In genomic region chr4:55546633-55547460, GRCh38 we compare ENCODE assay signal across 1 cellular context.
TF ChIP-seq lines count a peak whose summit lies in the region.

Gene CLOCK, minus strand, starts transcription at chr4:55546909. Its CDS starts 64,124 bp downstream, at chr4:55482785.

TF ChIP-seq in HepG2, 621 proteins besides CTCF, POLR2A, EP300 and RAD21 (continued from another document and continues in another):
- TF ChIP-seq ZNF451 (CRISPR knock-in tag; IDR thresholded peaks at IDR 0.05), result 0 out of 2 replicates have a peak, but pooled peaks have one; percentile 26
- peak; percentile 31; the same call in 1 of the 2 replicates for TF ChIP-seq ETV6 (CRISPR knock-in tag; conservative IDR thresholded peaks at IDR 0.05)
- no peak for TF ChIP-seq SRF (IDR thresholded peaks at IDR 0.05; ENCODE audit: low read depth, low read length)
- TF ChIP-seq SP2 (CRISPR knock-in tag; IDR thresholded peaks at IDR 0.05), result no peak
- TF ChIP-seq ZNF496 (CRISPR knock-in tag; IDR thresholded peaks at IDR 0.05; ENCODE audit: insufficient replicate concordance), result no peak
- TF ChIP-seq SKI (IDR thresholded peaks at IDR 0.05; ENCODE audit: partially characterized antibody), result peak; percentile 24
- TF ChIP-seq LCORL (IDR thresholded peaks at IDR 0.05), result no peak
- TF ChIP-seq LCORL (CRISPR knock-in tag; IDR thresholded peaks at IDR 0.05), result peak; percentile 89
- TF ChIP-seq SOX6 (IDR thresholded peaks at IDR 0.05), result no peak
- TF ChIP-seq SOX6 (CRISPR knock-in tag; IDR thresholded peaks at IDR 0.05), result peak; percentile 50
- TF ChIP-seq ZNF780A (CRISPR knock-in tag; IDR thresholded peaks at IDR 0.05), result no peak
- TF ChIP-seq SNRNP70 (IDR thresholded peaks at IDR 0.05; ENCODE audit: low read depth, low read length), result no peak
- TF ChIP-seq NONO (IDR thresholded peaks at IDR 0.05), result no peak
- TF ChIP-seq NONO (CRISPR knock-in tag; conservative IDR thresholded peaks at IDR 0.05), result no peak
- TF ChIP-seq RXRA (CRISPR knock-in tag; IDR thresholded peaks at IDR 0.05), result peak; percentile 66; the same call in 1 of the 2 replicates
- peak; percentile 64 for TF ChIP-seq PHF21A (CRISPR knock-in tag; IDR thresholded peaks at IDR 0.05)
- TF ChIP-seq UBTF (CRISPR knock-in tag; IDR thresholded peaks at IDR 0.05), result peak; percentile 99
- TF ChIP-seq GABPA (IDR thresholded peaks at IDR 0.05; ENCODE audit: low read depth, low read length), result no peak
- peak; percentile 9; the same call in 1 of the 2 replicates for TF ChIP-seq GABPA (CRISPR knock-in tag; IDR thresholded peaks at IDR 0.05; ENCODE audit: low read depth)
- TF ChIP-seq HHEX (CRISPR knock-in tag; IDR thresholded peaks at IDR 0.05), result no peak
- 0 out of 2 replicates have a peak, but pooled peaks have one; percentile 67 for TF ChIP-seq ZNF33A (CRISPR knock-in tag; IDR thresholded peaks at IDR 0.05; ENCODE audit: borderline replicate concordance)
- peak; percentile 17; the same call in 1 of the 2 replicates for TF ChIP-seq ZNF20 (CRISPR knock-in tag; IDR thresholded peaks at IDR 0.05)
- TF ChIP-seq TEF (CRISPR knock-in tag; IDR thresholded peaks at IDR 0.05), result no peak
- no peak for TF ChIP-seq NRL (CRISPR knock-in tag; IDR thresholded peaks at IDR 0.05; ENCODE audit: borderline replicate concordance)
- TF ChIP-seq ATF7-NPFF (CRISPR knock-in tag; IDR thresholded peaks at IDR 0.05; ENCODE audit: low read depth), result peak; percentile 50; the same call in 1 of the 2 replicates
- TF ChIP-seq NFE2L1 (CRISPR knock-in tag; IDR thresholded peaks at IDR 0.05; ENCODE audit: borderline replicate concordance), result no peak
- TF ChIP-seq MXD3 (CRISPR knock-in tag; IDR thresholded peaks at IDR 0.05), result peak; percentile 48
- TF ChIP-seq ZNF501 (CRISPR knock-in tag; IDR thresholded peaks at IDR 0.05), result peak; percentile 80
- no peak for TF ChIP-seq HBP1 (CRISPR knock-in tag; IDR thresholded peaks at IDR 0.05; ENCODE audit: low read depth)
- TF ChIP-seq THAP7 (CRISPR knock-in tag; IDR thresholded peaks at IDR 0.05), result no peak
- TF ChIP-seq ZNF30 (CRISPR knock-in tag; IDR thresholded peaks at IDR 0.05), result no peak
- peak; percentile 70; the same call in 1 of the 2 replicates for TF ChIP-seq HIVEP1 (CRISPR knock-in tag; IDR thresholded peaks at IDR 0.05)
- TF ChIP-seq ZNF468 (CRISPR knock-in tag; IDR thresholded peaks at IDR 0.05), result no peak
- no peak for TF ChIP-seq ZNF333 (CRISPR knock-in tag; IDR thresholded peaks at IDR 0.05; ENCODE audit: borderline replicate concordance)
- TF ChIP-seq FOXK1 (CRISPR knock-in tag; IDR thresholded peaks at IDR 0.05; ENCODE audit: borderline replicate concordance, low read depth), result 0 out of 2 replicates have a peak, but pooled peaks have one; percentile 16
- 0 out of 2 replicates have a peak, but pooled peaks have one; percentile 43 for TF ChIP-seq PAXIP1 (CRISPR knock-in tag; conservative IDR thresholded peaks at IDR 0.05)
- no peak for TF ChIP-seq FOXA1 (IDR thresholded peaks at IDR 0.05)
- TF ChIP-seq FOXA1 (CRISPR knock-in tag; IDR thresholded peaks at IDR 0.05), result no peak
- no peak for TF ChIP-seq ZNF552 (CRISPR knock-in tag; IDR thresholded peaks at IDR 0.05; ENCODE audit: borderline replicate concordance)
- TF ChIP-seq ETV5 (CRISPR knock-in tag; IDR thresholded peaks at IDR 0.05; ENCODE audit: borderline replicate concordance), result 0 out of 2 replicates have a peak, but pooled peaks have one; percentile 26
- TF ChIP-seq MLX (CRISPR knock-in tag; IDR thresholded peaks at IDR 0.05), result 0 out of 2 replicates have a peak, but pooled peaks have one; percentile 32
- TF ChIP-seq NFATC3 (CRISPR knock-in tag; IDR thresholded peaks at IDR 0.05), result no peak
- TF ChIP-seq ZNF234 (CRISPR knock-in tag; conservative IDR thresholded peaks at IDR 0.05), result no peak
- TF ChIP-seq CHCHD3 (CRISPR knock-in tag; IDR thresholded peaks at IDR 0.05), result no peak
- peak; percentile 75; the same call in 1 of the 2 replicates for TF ChIP-seq ZNF713 (CRISPR knock-in tag; IDR thresholded peaks at IDR 0.05)
- TF ChIP-seq ZSCAN30 (CRISPR knock-in tag; IDR thresholded peaks at IDR 0.05), result no peak
- TF ChIP-seq AHDC1 (CRISPR knock-in tag; IDR thresholded peaks at IDR 0.05; ENCODE audit: borderline replicate concordance), result 0 out of 2 replicates have a peak, but pooled peaks have one; percentile 37
- TF ChIP-seq SATB2 (CRISPR knock-in tag; IDR thresholded peaks at IDR 0.05), result no peak
- TF ChIP-seq DNMT1 (CRISPR knock-in tag; IDR thresholded peaks at IDR 0.05), result peak; percentile 75; the same call in 1 of the 2 replicates
- peak; percentile 98 for TF ChIP-seq HNRNPK (IDR thresholded peaks at IDR 0.05; ENCODE audit: low read depth, low read length, poor library complexity, severe bottlenecking)
- no peak for TF ChIP-seq ZNF576 (CRISPR knock-in tag; IDR thresholded peaks at IDR 0.05)
- TF ChIP-seq ZNF431 (CRISPR knock-in tag; IDR thresholded peaks at IDR 0.05; ENCODE audit: borderline replicate concordance, low read depth), result peak; percentile 36; the same call in 1 of the 2 replicates
- no peak; the same call in 1 of the 2 replicates for TF ChIP-seq RFXAP (CRISPR knock-in tag; IDR thresholded peaks at IDR 0.05; ENCODE audit: borderline replicate concordance)
- peak; percentile 38; the same call in 1 of the 2 replicates for TF ChIP-seq ZNF414 (CRISPR knock-in tag; IDR thresholded peaks at IDR 0.05)
- TF ChIP-seq TSC22D2 (CRISPR knock-in tag; IDR thresholded peaks at IDR 0.05; ENCODE audit: borderline replicate concordance), result 0 out of 2 replicates have a peak, but pooled peaks have one; percentile 14
- TF ChIP-seq ZNF567 (CRISPR knock-in tag; IDR thresholded peaks at IDR 0.05; ENCODE audit: borderline replicate concordance), result peak; percentile 46; the same call in 1 of the 2 replicates
